In the genomic region with DNA sequence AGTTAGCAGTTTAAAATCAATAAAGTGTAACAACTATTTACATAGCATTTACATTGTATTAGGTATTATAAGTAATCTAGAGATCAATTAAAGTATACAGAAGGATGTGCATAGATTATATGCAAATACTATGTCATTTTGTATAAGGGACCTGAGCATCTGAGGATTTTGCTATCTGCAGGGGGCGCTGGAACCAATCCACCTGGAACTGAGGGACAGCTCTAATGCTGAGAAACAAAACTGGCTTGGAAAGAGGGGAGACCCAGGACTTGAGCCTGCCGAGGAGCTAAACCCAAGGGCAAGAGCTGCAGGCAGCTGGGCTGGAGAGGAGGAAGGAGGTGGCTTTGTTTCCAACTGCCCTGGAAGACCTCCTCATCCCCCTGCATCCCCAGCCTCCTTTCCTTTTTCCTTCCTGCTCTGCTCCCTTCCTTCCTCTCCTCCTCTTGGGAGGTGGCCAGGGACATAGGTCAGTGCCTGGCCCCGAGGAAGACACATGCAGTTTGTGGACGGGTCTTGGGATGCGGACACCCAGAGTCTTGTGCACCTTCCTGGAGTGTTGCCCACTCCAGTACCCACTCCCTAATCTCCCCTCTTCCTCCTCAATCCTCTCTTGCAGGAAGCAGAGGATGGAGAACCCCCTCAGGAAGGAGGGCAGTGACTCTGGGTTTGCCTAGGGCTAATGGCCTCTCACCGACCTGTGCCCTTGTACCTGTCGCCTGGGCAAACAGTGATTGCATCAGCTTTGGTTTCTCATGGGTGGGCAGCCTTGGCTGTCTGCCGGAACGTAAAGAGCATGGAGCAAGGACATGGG, we compare ENCODE assay signal across 7 cellular contexts. TPM values are rescaled to one million over a fixed set of nuclear protein-coding genes. Genes with fewer than 3 reads are reported as not detected.
DNase-seq lines count a peak whose midpoint lies in the region; ATAC-seq, FAIRE-seq and TF ChIP-seq lines count a peak whose summit lies in the region.

No MANE protein-coding gene starts in this region.

- H3K4me1 ChIP-seq in small intestine (ENCODE audit: control insufficient read depth in 2 of 2, insufficient read depth in 1 of 2, low read depth in 1 of 2, low read length in 1 of 2) = no peaks in the 10 kb centered on the region

- H3K27me3 ChIP-seq in small intestine (ENCODE audit: control insufficient read depth in 2 of 2, insufficient read depth in 2 of 2, low read length in 2 of 2) = no peaks in the 10 kb centered on the region

- H3K4me1 Mint-ChIP-seq in brain = peaks cover 13% of the 10 kb centered on the region

- H3K4me3 Mint-ChIP-seq in brain = no peak overlapping the region

- H3K27ac Mint-ChIP-seq in brain = peak overlapping the region in 1 of 5 experiments; percentile 13

- peak; percentile 53 for FAIRE-seq in GM19239 (lab: Jason Lieb, UNC)
- no peak for FAIRE-seq in small intestine (lab: Jason Lieb, UNC)

- DNase-seq in GM19239 (ENCODE audit: insufficient read length, low spot score) (peak; percentile 54), RPMI8226 (peak; percentile 68), small intestine (peak; percentile 38), NCI-H2227 (lab: John Stamatoyannopoulos, UW; ENCODE audit: unreplicated experiment) (no peak), COR-L47 (lab: John Stamatoyannopoulos, UW) (no peak)

- H3K36me3 ChIP-seq in small intestine (ENCODE audit: control insufficient read depth in 2 of 2, insufficient read depth in 2 of 2, low read length in 2 of 2) = no peaks in the 10 kb centered on the region

- H3K4me3 ChIP-seq in small intestine (ENCODE audit: low read depth in 1 of 2, low read length in 2 of 2) = no peak overlapping the region

- TF ChIP-seq CTCF in brain (conservative IDR thresholded peaks at IDR 0.05) = peak; percentile 34 to 39

- no peaks in the 10 kb centered on the region for H3K9me3 ChIP-seq in small intestine (ENCODE audit: control insufficient read depth, low read depth)

- 55 to 64% (median 61%) methylated on average over 9 of the region's 9 CpGs for WGBS in small intestine, 3 donors

- no peaks in the 10 kb centered on the region for H3K36me3 Mint-ChIP-seq in brain

- peaks cover 4 to 13% (median 7%) of the 10 kb centered on the region in 5 experiments for H3K9me3 Mint-ChIP-seq in brain

- H3K27ac ChIP-seq in small intestine (ENCODE audit: low read depth in 1 of 2, low read length in 1 of 2) = no peak overlapping the region

- H3K27me3 Mint-ChIP-seq in brain = peaks cover 16% of the 10 kb centered on the region

- ATAC-seq in GM18909 (IDR thresholded peaks at IDR 0.05; ENCODE audit: poor library complexity, unreplicated experiment) = no peak

RNA-seq across cellular contexts. Expression of gene RTP3, which starts 0.8 kb away (rescaled TPM):
- not detected for polyA plus RNA-seq in brain (ENCODE audit: insufficient read depth, low read depth, low replicate concordance)
- polyA plus RNA-seq in small intestine = not detected

RNA-seq across cellular contexts. Expression of gene LTF, which starts 32.2 kb away (rescaled TPM):
- polyA plus RNA-seq in brain (ENCODE audit: insufficient read depth, low read depth, low replicate concordance) (1.5 TPM), small intestine (1 to 10 TPM in 1 of 3 donors, under 1 TPM in 2; 0.22 to 6.0 (median 0.81) TPM)

Comparison
In these comparisons a context has a peak if more than half of its experiments do, and no peak if none do; other contexts are left out.
1. DNase-seq: peak in GM19239 (single experiment), RPMI8226 (single experiment) and small intestine (single experiment); none in NCI-H2227 (single experiment) and COR-L47 (single experiment).